8 cellular contexts compared by ENCODE assay signal in genomic region chr1:211830330-211831142, GRCh38. TPM values are rescaled to one million over a fixed set of nuclear protein-coding genes. Genes with fewer than 3 reads are reported as not detected.
DNase-seq lines count a peak whose midpoint lies in the region; ATAC-seq and TF ChIP-seq lines count a peak whose summit lies in the region.

TSS of gene LPGAT1 (minus strand) at chr1:211830763. CDS start at chr1:211829296, 1,467 bp downstream.

- H3K27me3 Mint-ChIP-seq in mesothelial cell of epicardium (ENCODE audit: low read depth), result no peaks in the 10 kb centered on the region

- no peaks in the 10 kb centered on the region for H3K36me3 Mint-ChIP-seq in mesothelial cell of epicardium

- peak within 1 kb of the TSS; percentile 88 for H3K4me3 Mint-ChIP-seq in mesothelial cell of epicardium

- peaks cover 16% of the 10 kb centered on the region for H3K4me1 Mint-ChIP-seq in mesothelial cell of epicardium

- no peaks in the 10 kb centered on the region for H3K9me3 Mint-ChIP-seq in mesothelial cell of epicardium

- DNase-seq in GM19238 (ENCODE audit: insufficient read length, low spot score), result peak; percentile 75
- DNase-seq in NOMO-1 treated with dmso at 0.1 percent for 144 hours (lab: John Stamatoyannopoulos, UW; ENCODE audit: unreplicated experiment), result peak; percentile 62
- peak; percentile 33 for DNase-seq in activated CD8-positive, alpha-beta memory T cell treated with anti-CD3 and anti-CD28 coated beads, Interleukin-2, amount 50 U/mL, for 1 hour (ENCODE audit: extremely low read depth)
- peak; percentile 60 to 86 for DNase-seq in mesothelial cell of epicardium (ENCODE audit: low spot score in 2 of 2, unreplicated experiment in 2 of 2)
- peak; percentile 45 to 62 for DNase-seq in stimulated activated CD8-positive, alpha-beta memory T cell treated with anti-CD3 and anti-CD28 coated beads, Interleukin-2, amount 100 ng/mL, for 1 hour (ENCODE audit: low read depth in 2 of 2)

- peak; percentile 90 for TF ChIP-seq CTCF in C4-2B (conservative IDR thresholded peaks at IDR 0.05)
- peak; percentile 36 for TF ChIP-seq CTCF in mesothelial cell of epicardium (IDR thresholded peaks at IDR 0.05; ENCODE audit: unreplicated experiment)

- H3K27ac Mint-ChIP-seq in mesothelial cell of epicardium, result peak within 1 kb of the TSS; percentile 82

- H3K27ac ChIP-seq in C4-2B, result peak within 1 kb of the TSS; percentile 66

- in situ Hi-C loops in endometrial microvascular endothelial cells (cut with HindIII; ENCODE audit: inconsistent ontology term, low pct_unique_long_range_greater_than_20kb, low sequenced_read_pairs), result no loop called here

- peak; percentile 65 for ATAC-seq in HG03442 (IDR thresholded peaks at IDR 0.05; ENCODE audit: unreplicated experiment)

RNA-seq across cellular contexts. Expression of gene LPGAT1, which starts in this region (rescaled TPM):
- total RNA-seq in endometrial microvascular endothelial cells (ENCODE audit: inconsistent ontology term) (24.0 TPM), mesothelial cell of epicardium (29.8 to 35.6 TPM (median 34.1 TPM) in 3 replicates)

Comparison
In these comparisons a context has a peak if more than half of its experiments do, and no peak if none do; other contexts are left out.
1. Peak in every context shown above with its lines: DNase-seq, ATAC-seq and H3K27ac ChIP-seq.